Comparison of ENCODE assay signal across 31 cellular contexts in the genomic region with DNA sequence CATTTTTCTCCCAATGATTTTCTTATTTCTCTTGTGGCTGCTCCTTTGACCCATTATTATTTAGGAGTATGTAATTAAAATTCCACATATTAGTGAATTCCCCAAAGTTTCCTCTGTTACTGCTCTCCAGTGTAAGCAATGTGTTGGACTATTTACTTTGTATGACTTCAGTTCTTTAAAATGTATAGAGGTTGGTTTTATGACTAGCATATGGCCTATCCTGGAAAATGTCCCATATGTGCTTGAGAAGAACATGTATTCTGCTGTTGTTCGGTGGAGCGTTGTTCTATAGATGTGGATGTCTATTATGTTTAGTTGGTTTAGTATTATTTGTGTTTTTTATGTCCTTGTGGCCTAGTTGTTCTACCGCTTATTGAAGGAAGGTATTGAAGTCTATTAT. TPM values are rescaled to one million over a fixed set of nuclear protein-coding genes. Genes with fewer than 3 reads are reported as not detected.
DNase-seq lines count a peak whose midpoint lies in the region; ATAC-seq and TF ChIP-seq lines count a peak whose summit lies in the region.
"Had no signal": no experiment of that assay in that cellular context is flagged by ENCODE, and none has a peak within 500 bp of the region (broad histone marks: within the 10 kb centered on the region; RNA-seq: fewer than 3 reads in every experiment).

No MANE protein-coding gene starts in this region.

- H3K27ac ChIP-seq in SK-N-SH (ENCODE audit: low read depth in 2 of 2, low read length in 1 of 2) (peak overlapping the region in 1 of 2 experiments; percentile 68; a peak in 2 of 4 replicates), sigmoid colon (no peak overlapping the region), gastrocnemius medialis (no peak overlapping the region)
- H3K27ac ChIP-seq: coronary artery, heart left ventricle, upper lobe of left lung, WERI-Rb-1 had no signal

- WGBS in SK-N-SH (ENCODE audit: low lambda C conversion rate): 100% methylated on average over 3 of the region's 3 CpGs
- 80 to 85% methylated on average over 3 of the region's 3 CpGs for whole genome bisulfite sequencing in sigmoid colon, 2 donors

- H3K4me3 ChIP-seq in SK-N-SH (ENCODE audit: low read depth in 2 of 2, low read length in 1 of 2) (no peak overlapping the region), sigmoid colon (no peak overlapping the region), gastrocnemius medialis (no peak overlapping the region)
- H3K4me3 ChIP-seq: coronary artery, heart left ventricle, upper lobe of left lung had no signal

- TF ChIP-seq CTCF in SK-N-SH (IDR thresholded peaks at IDR 0.05) (no peak), sigmoid colon (IDR thresholded peaks at IDR 0.05) (no peak), gastrocnemius medialis (IDR thresholded peaks at IDR 0.05 in 4 of 5, conservative IDR thresholded peaks at IDR 0.05 in 1 of 5) (no peak)

- H3K79me2 ChIP-seq in SK-N-SH (ENCODE audit: insufficient read depth): no peaks in the 10 kb centered on the region

- in situ Hi-C loops in gastrocnemius medialis (cut with MboI; ENCODE audit: low sequenced_read_pairs in 4 of 4): loop anchor here in 1 of 4 donors (25.0 kb wide), 1 partner anchor 285 kb away; no protein-coding TSS in a partner anchor

- H3F3A ChIP-seq in SK-N-SH (replicated peaks; ENCODE audit: insufficient read depth): peaks cover 19% of the 10 kb centered on the region

- H3K9me3 ChIP-seq in SK-N-SH: no peaks in the 10 kb centered on the region
- no peaks in the 10 kb centered on the region for H3K9me3 ChIP-seq in sigmoid colon
- no peaks in the 10 kb centered on the region for H3K9me3 ChIP-seq in gastrocnemius medialis
- H3K9me3 ChIP-seq: heart left ventricle, upper lobe of left lung had no signal

- intact Hi-C loops in sigmoid colon (cut with DNase I) (no loop called here), gastrocnemius medialis (cut with DNase I; ENCODE audit: low total_unique reads) (no loop called here)

- no peaks in the 10 kb centered on the region for H4K20me1 ChIP-seq in SK-N-SH (ENCODE audit: insufficient read depth)

- peaks cover 0 to 9% of the 10 kb centered on the region in 2 experiments; a peak in 1 of 4 replicates for H3K4me1 ChIP-seq in SK-N-SH (ENCODE audit: control insufficient read depth in 1 of 2, insufficient read depth in 2 of 2, low read depth in 1 of 2, low read length in 1 of 2)
- H3K4me1 ChIP-seq in sigmoid colon: peaks cover 0 to 11% (median 8%) of the 10 kb centered on the region in 4 donors
- peaks cover 0 to 8% of the 10 kb centered on the region in 2 donors for H3K4me1 ChIP-seq in gastrocnemius medialis

- no peak overlapping the region for H3K9ac ChIP-seq in SK-N-SH

- no peaks in the 10 kb centered on the region for H3K9me2 ChIP-seq in SK-N-SH

- no peaks in the 10 kb centered on the region for H3K36me3 ChIP-seq in SK-N-SH (replicated peaks in 1 of 2; ENCODE audit: control insufficient read depth in 1 of 2, insufficient read depth in 2 of 2, low read length in 1 of 2)
- no peaks in the 10 kb centered on the region for H3K36me3 ChIP-seq in sigmoid colon
- H3K36me3 ChIP-seq in gastrocnemius medialis: no peaks in the 10 kb centered on the region
- H3K36me3 ChIP-seq: heart left ventricle, upper lobe of left lung, WERI-Rb-1 had no signal

- no peak for TF ChIP-seq EP300 in SK-N-SH (IDR thresholded peaks at IDR 0.05; ENCODE audit: borderline replicate concordance in 1 of 2, low read depth in 1 of 2, low read length in 1 of 2)
- TF ChIP-seq EP300 in sigmoid colon (IDR thresholded peaks at IDR 0.05): no peak

- CTCF ChIA-PET in SK-N-SH (lab: Yijun Ruan, JAX): no interaction called here

- POLR2A ChIA-PET in SK-N-SH (lab: Yijun Ruan, JAX): no interaction called here

- no peak for TF ChIP-seq RAD21 in SK-N-SH (IDR thresholded peaks at IDR 0.05; ENCODE audit: low read length)

- H3K27me3 ChIP-seq in SK-N-SH (ENCODE audit: insufficient read depth): no peaks in the 10 kb centered on the region
- H3K27me3 ChIP-seq in sigmoid colon: no peaks in the 10 kb centered on the region
- H3K27me3 ChIP-seq in gastrocnemius medialis: peaks cover 9 to 14% (median 9%) of the 10 kb centered on the region in 3 donors
- H3K27me3 ChIP-seq: heart left ventricle had no signal

- TF ChIP-seq POLR2A in sigmoid colon (IDR thresholded peaks at IDR 0.05) (no peak), gastrocnemius medialis (IDR thresholded peaks at IDR 0.05) (no peak)

- ATAC-seq in SK-N-SH treated with all-trans-retinoic acid at 6 μM for 48 hours: no peak
- no peak for ATAC-seq in gastrocnemius medialis
- ATAC-seq: heart left ventricle; naive thymus-derived CD8-positive, alpha-beta T cell; stimulated activated memory B cell treated with anti-CD40 and anti-IgM and Interleukin-4, amounts not matched to agents 10 μg/mL and 1 μg/mL and 100 μg/mL, for 72 hours had no signal

- 0 out of 2 replicates have a peak overlapping the region, but pooled peaks have one; percentile 77 for H2AFZ ChIP-seq in SK-N-SH (ENCODE audit: low read depth)

- H3K4me2 ChIP-seq in SK-N-SH: no peak overlapping the region

- DNase-seq in SK-N-SH: no peak
- DNase-seq in NCI-H446 treated with DMSO at 0.1 percent for 48 hours (lab: John Stamatoyannopoulos, UW): peak; percentile 63
- peak; percentile 56 for DNase-seq in fibroblast of peridontal ligament (ENCODE audit: extremely low read depth)
- no peak for DNase-seq in sigmoid colon
- DNase-seq in gastrocnemius medialis: no peak
- no peak for DNase-seq in pons (ENCODE audit: low spot score)
- no peak for DNase-seq in T1000 (lab: John Stamatoyannopoulos, UW)
- DNase-seq: activated CD4-positive, alpha-beta T cell treated with anti-CD3 and anti-CD28 coated beads for 48 hours; activated effector memory CD4-positive, alpha-beta T cell treated with Interleukin-2 at 50 U/mL for 16 hours; AML-193; aorta; Calu3; caudate nucleus; CD4-positive, CD25-positive, alpha-beta regulatory T cell; DND-41; effector CD8-positive, alpha-beta T cell; heart left ventricle; KG1; midbrain; naive thymus-derived CD8-positive, alpha-beta T cell; NCI-H1417; NCI-H2081 treated with DMSO at 0.1 percent for 48 hours; NCI-H345; NCI-H748 treated with DMSO at 0.1 percent for 48 hours; occipital lobe; T-helper 9 cell; upper lobe of left lung; WERI-Rb-1 had no signal

TF ChIP-seq in SK-N-SH, 30 proteins besides CTCF, POLR2A, EP300 and RAD21 (continues in another document):
- TF ChIP-seq TCF12 (IDR thresholded peaks at IDR 0.05) (no peak), MEF2A (IDR thresholded peaks at IDR 0.05; ENCODE audit: borderline replicate concordance, low read depth) (no peak), POLR2AphosphoS5 (IDR thresholded peaks at IDR 0.05; ENCODE audit: low read depth, low read length) (no peak), RXRA (IDR thresholded peaks at IDR 0.05; ENCODE audit: borderline replicate concordance, low read depth) (no peak), NRF1 (IDR thresholded peaks at IDR 0.05; ENCODE audit: low read depth, low read length) (no peak)

TF ChIP-seq in SK-N-SH treated with all-trans-retinoic acid at 6 μM for 48 hours, 23 proteins besides CTCF, POLR2A, EP300 and RAD21 (continues in another document):
- TF ChIP-seq CSDC2 (CRISPR knock-in tag; IDR thresholded peaks at IDR 0.05) (no peak), RARB (CRISPR knock-in tag; IDR thresholded peaks at IDR 0.05) (no peak), TCF4 (CRISPR knock-in tag; IDR thresholded peaks at IDR 0.05; ENCODE audit: borderline replicate concordance) (no peak)
- TF ChIP-seq, protein P1, sequence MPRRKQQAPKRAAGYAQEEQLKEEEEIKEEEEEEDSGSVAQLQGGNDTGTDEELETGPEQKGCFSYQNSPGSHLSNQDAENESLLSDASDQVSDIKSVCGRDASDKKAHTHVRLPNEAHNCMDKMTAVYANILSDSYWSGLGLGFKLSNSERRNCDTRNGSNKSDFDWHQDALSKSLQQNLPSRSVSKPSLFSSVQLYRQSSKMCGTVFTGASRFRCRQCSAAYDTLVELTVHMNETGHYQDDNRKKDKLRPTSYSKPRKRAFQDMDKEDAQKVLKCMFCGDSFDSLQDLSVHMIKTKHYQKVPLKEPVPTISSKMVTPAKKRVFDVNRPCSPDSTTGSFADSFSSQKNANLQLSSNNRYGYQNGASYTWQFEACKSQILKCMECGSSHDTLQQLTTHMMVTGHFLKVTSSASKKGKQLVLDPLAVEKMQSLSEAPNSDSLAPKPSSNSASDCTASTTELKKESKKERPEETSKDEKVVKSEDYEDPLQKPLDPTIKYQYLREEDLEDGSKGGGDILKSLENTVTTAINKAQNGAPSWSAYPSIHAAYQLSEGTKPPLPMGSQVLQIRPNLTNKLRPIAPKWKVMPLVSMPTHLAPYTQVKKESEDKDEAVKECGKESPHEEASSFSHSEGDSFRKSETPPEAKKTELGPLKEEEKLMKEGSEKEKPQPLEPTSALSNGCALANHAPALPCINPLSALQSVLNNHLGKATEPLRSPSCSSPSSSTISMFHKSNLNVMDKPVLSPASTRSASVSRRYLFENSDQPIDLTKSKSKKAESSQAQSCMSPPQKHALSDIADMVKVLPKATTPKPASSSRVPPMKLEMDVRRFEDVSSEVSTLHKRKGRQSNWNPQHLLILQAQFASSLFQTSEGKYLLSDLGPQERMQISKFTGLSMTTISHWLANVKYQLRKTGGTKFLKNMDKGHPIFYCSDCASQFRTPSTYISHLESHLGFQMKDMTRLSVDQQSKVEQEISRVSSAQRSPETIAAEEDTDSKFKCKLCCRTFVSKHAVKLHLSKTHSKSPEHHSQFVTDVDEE (CRISPR knock-in tag; IDR thresholded peaks at IDR 0.05): no peak

RNA-seq across cellular contexts. Expression of a gene that starts 6.0 kb away (rescaled TPM):
- polyA plus RNA-seq in SK-N-SH (2012; rRNA removed): 3.3 and 3.9 TPM in 2 replicates
- polyA plus RNA-seq in SK-N-SH (2012; cell fraction: cytosol; rRNA removed): 1.6 and 2.4 TPM in 2 replicates
- polyA plus RNA-seq in SK-N-SH (2012; cell fraction: nucleus; rRNA removed): 4.1 and 5.3 TPM in 2 replicates
- 1 to 10 TPM; 4.3 to 5.8 (median 5.5) TPM for total RNA-seq in sigmoid colon
- 1 to 10 TPM in 2 of 3 donors, under 1 TPM in 1; 0.92 to 4.2 (median 1.9) TPM for polyA plus RNA-seq in sigmoid colon
- total RNA-seq in gastrocnemius medialis: 10 to 100 TPM in 2 of 4 donors, 1 to 10 TPM in 2; 3.7 to 15.7 (median 8.0) TPM

RNA-seq across cellular contexts. Expression of a gene that starts 16.2 kb away (rescaled TPM):
- polyA plus RNA-seq in SK-N-SH (2012; rRNA removed) (64.8 and 76.7 TPM in 2 replicates), sigmoid colon (10 to 100 TPM; 44.6 to 50.5 (median 48.3) TPM)
- polyA plus RNA-seq in SK-N-SH (2012; cell fraction: cytosol; rRNA removed): 80.7 and 83.8 TPM in 2 replicates
- polyA plus RNA-seq in SK-N-SH (2012; cell fraction: nucleus; rRNA removed): 44.8 and 69.0 TPM in 2 replicates
- total RNA-seq in sigmoid colon (100 to 1,000 TPM in 1 of 4 donors, 10 to 100 TPM in 3; 56.8 to 105 (median 72.7) TPM), gastrocnemius medialis (100 to 1,000 TPM; 145 to 249 (median 175) TPM)

Comparison
In these comparisons a context has a peak if more than half of its experiments do, and no peak if none do; other contexts are left out.
1. DNase-seq: peak in NCI-H446 treated with DMSO at 0.1 percent for 48 hours (single experiment) and fibroblast of peridontal ligament (single experiment); none in SK-N-SH (single experiment), sigmoid colon (single experiment), gastrocnemius medialis (0 of 2), pons (single experiment) and T1000 (single experiment).